Comparison of ENCODE assay signal across 18 cellular contexts in genomic region chr7:137007001-137007725, GRCh38.
DNase-seq lines count a peak whose midpoint lies in the region; ATAC-seq, FAIRE-seq and TF ChIP-seq lines count a peak whose summit lies in the region.
"Had no signal": no experiment of that assay in that cellular context is flagged by ENCODE, and none has a peak within 500 bp of the region (broad histone marks: within the 10 kb centered on the region; RNA-seq: fewer than 3 reads in every experiment).

No MANE protein-coding gene starts in this region.

- H2BK12ac ChIP-seq in neuronal stem cell (ENCODE audit: low read length): no peak overlapping the region

- H3K4me2 ChIP-seq in endothelial cell of umbilical vein (ENCODE audit: insufficient read depth, low read length) (no peak overlapping the region), neuronal stem cell (ENCODE audit: insufficient read depth, low read length, poor library complexity, severe bottlenecking) (no peak overlapping the region)

- dilution Hi-C loops in endothelial cell of umbilical vein (cut with MboI; ENCODE audit: extremely low pct_ligation_motif_present, low sequenced_read_pairs): no loop called here

- TF ChIP-seq CTCF in BJ (IDR thresholded peaks at IDR 0.05; ENCODE audit: insufficient read depth, low read depth, low read length) (no peak), endothelial cell of umbilical vein (IDR thresholded peaks at IDR 0.05; ENCODE audit: extremely low read depth in 1 of 2, insufficient read depth in 1 of 2, low read depth in 1 of 2, low read length in 2 of 2) (no peak)

- H3K27ac Mint-ChIP-seq in stimulated activated naive B cell treated with anti-CD40 and anti-IgM and Interleukin-4, amounts not matched to agents 10 μg/mL and 1 μg/mL and 100 μg/mL, for 72 hours: no peak overlapping the region
- H3K27ac Mint-ChIP-seq: activated CD4-positive, alpha-beta T cell treated with anti-CD3 and anti-CD28 coated beads, Interleukin-2, amount 10 ng/mL, durations not matched to agents 7 days and 5 days; activated naive CD4-positive, alpha-beta T cell treated with anti-CD3 and anti-CD28 coated beads, Interleukin-2, amount 10 ng/mL, durations not matched to agents 7 days and 5 days; CD14-positive monocyte had no signal

- H3K27me3 ChIP-seq in BJ (ENCODE audit: control insufficient read depth, insufficient read depth, low read length): no peaks in the 10 kb centered on the region
- H3K27me3 ChIP-seq in endothelial cell of umbilical vein (ENCODE audit: control insufficient read depth in 2 of 2, insufficient read depth in 2 of 2, low read length in 2 of 2): no peaks in the 10 kb centered on the region
- no peaks in the 10 kb centered on the region for H3K27me3 ChIP-seq in neuronal stem cell (ENCODE audit: control insufficient read depth in 3 of 3, insufficient read depth in 3 of 3, low read depth in 1 of 3, low read length in 3 of 3)
- H3K27me3 ChIP-seq: pancreas, testis had no signal

- no peak for FAIRE-seq in endothelial cell of umbilical vein (lab: Jason Lieb, UNC)
- FAIRE-seq: pancreas, RCC 7860, TTC549 had no signal

- intact Hi-C loops in endothelial cell of umbilical vein (cut with micrococcal nuclease): no loop called here

- no peak overlapping the region for H2BK120ac ChIP-seq in neuronal stem cell (ENCODE audit: low read depth, low read length)

- no peaks in the 10 kb centered on the region for H3K79me2 ChIP-seq in endothelial cell of umbilical vein (ENCODE audit: control insufficient read depth, insufficient read depth, low read length)

- H3K9me3 Mint-ChIP-seq in stimulated activated naive B cell treated with anti-CD40 and anti-IgM and Interleukin-4, amounts not matched to agents 10 μg/mL and 1 μg/mL and 100 μg/mL, for 72 hours: peaks cover 0 to 2% of the 10 kb centered on the region in 2 donors

- H3K4ac ChIP-seq in neuronal stem cell (ENCODE audit: low read length): no peak overlapping the region

- no peak overlapping the region for H3K27ac ChIP-seq in endothelial cell of umbilical vein (ENCODE audit: insufficient read depth, low read depth, low read length)
- H3K27ac ChIP-seq in neuronal stem cell (replicated peaks; ENCODE audit: low read length): no peak overlapping the region
- H3K27ac ChIP-seq: pancreas, testis had no signal

- H4K91ac ChIP-seq in neuronal stem cell (ENCODE audit: low read depth, low read length, poor library complexity): no peak overlapping the region

- no peak overlapping the region for H2BK5ac ChIP-seq in neuronal stem cell (ENCODE audit: low read length)

- H3K4me3 ChIP-seq in BJ (ENCODE audit: low read depth, low read length): no peak overlapping the region
- no peak overlapping the region for H3K4me3 ChIP-seq in endothelial cell of umbilical vein (replicated peaks in 1 of 3; ENCODE audit: insufficient read depth in 1 of 3, low read depth in 1 of 3, low read length in 3 of 3)
- H3K4me3 ChIP-seq in neuronal stem cell (ENCODE audit: low read length in 2 of 2): no peak overlapping the region
- H3K4me3 ChIP-seq: pancreas, testis had no signal

- H3K79me1 ChIP-seq in neuronal stem cell (ENCODE audit: low read depth, low read length): no peaks in the 10 kb centered on the region

- ATAC-seq in GM18505 (IDR thresholded peaks at IDR 0.05; ENCODE audit: unreplicated experiment): no peak
- ATAC-seq in stimulated activated naive B cell treated with anti-CD40 and anti-IgM and Interleukin-4, amounts not matched to agents 10 μg/mL and 1 μg/mL and 100 μg/mL, for 72 hours (replicated peaks): no peak
- ATAC-seq: left lobe of liver had no signal

- no peaks in the 10 kb centered on the region for H3K4me1 Mint-ChIP-seq in stimulated activated naive B cell treated with anti-CD40 and anti-IgM and Interleukin-4, amounts not matched to agents 10 μg/mL and 1 μg/mL and 100 μg/mL, for 72 hours
- H3K4me1 Mint-ChIP-seq: activated CD4-positive, alpha-beta T cell treated with anti-CD3 and anti-CD28 coated beads, Interleukin-2, amount 10 ng/mL, durations not matched to agents 7 days and 5 days; activated naive CD4-positive, alpha-beta T cell treated with anti-CD3 and anti-CD28 coated beads, Interleukin-2, amount 10 ng/mL, durations not matched to agents 7 days and 5 days; CD14-positive monocyte had no signal

- H3K9ac ChIP-seq in endothelial cell of umbilical vein (replicated peaks; ENCODE audit: extremely low read depth, insufficient read depth, low read length) (no peak overlapping the region), neuronal stem cell (ENCODE audit: low read depth, low read length, poor library complexity) (no peak overlapping the region)

- no peaks in the 10 kb centered on the region for H3K27me3 Mint-ChIP-seq in stimulated activated naive B cell treated with anti-CD40 and anti-IgM and Interleukin-4, amounts not matched to agents 10 μg/mL and 1 μg/mL and 100 μg/mL, for 72 hours
- H3K27me3 Mint-ChIP-seq: activated CD4-positive, alpha-beta T cell treated with anti-CD3 and anti-CD28 coated beads, Interleukin-2, amount 10 ng/mL, durations not matched to agents 7 days and 5 days; activated naive CD4-positive, alpha-beta T cell treated with anti-CD3 and anti-CD28 coated beads, Interleukin-2, amount 10 ng/mL, durations not matched to agents 7 days and 5 days had no signal

- DNase-seq in BJ (ENCODE audit: low read depth) (peak; percentile 50), LHCN-M2 (ENCODE audit: low read depth) (peak; percentile 80), endothelial cell of umbilical vein (ENCODE audit: low read depth, low spot score) (peak; percentile 4), neuronal stem cell (ENCODE audit: low spot score) (no peak), ACHN (no peak), A172 (ENCODE audit: low spot score) (no peak)
- no peak for DNase-seq in stimulated activated naive B cell treated with anti-CD40 and anti-IgM and Interleukin-4, amounts not matched to agents 10 μg/mL and 1 μg/mL and 100 μg/mL, for 72 hours
- DNase-seq: activated CD4-positive, alpha-beta T cell treated with anti-CD3 and anti-CD28 coated beads, Interleukin-2, amount 10 ng/mL, durations not matched to agents 7 days and 5 days; activated naive CD4-positive, alpha-beta T cell treated with anti-CD3 and anti-CD28 coated beads, Interleukin-2, amount 10 ng/mL, durations not matched to agents 7 days and 5 days; activated T-cell treated with anti-CD3 and anti-CD28 coated beads for 4 hours; DMS153; pancreas; testis had no signal

- in situ Hi-C loops in ACHN (cut with HindIII; ENCODE audit: low pct_ligation_motif_present, low pct_unique_long_range_greater_than_20kb, low sequenced_read_pairs): no loop called here

- no peak overlapping the region for H3K18ac ChIP-seq in neuronal stem cell (ENCODE audit: low read length)

- H2AK5ac ChIP-seq in neuronal stem cell (ENCODE audit: low read depth, low read length): no peak overlapping the region

- CTCF ChIA-PET in BJ (lab: Yijun Ruan, JAX): interaction anchor here (0.8 to 1.4 kb wide), 3 partner anchors 78 to 585 kb away, joined by 3 to 4 read pairs (median 3); no protein-coding TSS in a partner anchor
- CTCF ChIA-PET in endothelial cell of umbilical vein (lab: Charles Lee): no interaction called here

- H3K9me3 ChIP-seq in endothelial cell of umbilical vein (replicated peaks; ENCODE audit: control insufficient read depth, insufficient read depth, low read length): no peaks in the 10 kb centered on the region
- no peaks in the 10 kb centered on the region for H3K9me3 ChIP-seq in neuronal stem cell (replicated peaks in 1 of 2; ENCODE audit: control insufficient read depth in 2 of 2, insufficient read depth in 1 of 2, low read depth in 1 of 2, low read length in 2 of 2)
- H3K9me3 ChIP-seq: pancreas, testis had no signal

- H3K4me3 Mint-ChIP-seq in stimulated activated naive B cell treated with anti-CD40 and anti-IgM and Interleukin-4, amounts not matched to agents 10 μg/mL and 1 μg/mL and 100 μg/mL, for 72 hours: no peak overlapping the region
- H3K4me3 Mint-ChIP-seq: activated CD4-positive, alpha-beta T cell treated with anti-CD3 and anti-CD28 coated beads, Interleukin-2, amount 10 ng/mL, durations not matched to agents 7 days and 5 days; activated naive CD4-positive, alpha-beta T cell treated with anti-CD3 and anti-CD28 coated beads, Interleukin-2, amount 10 ng/mL, durations not matched to agents 7 days and 5 days; CD14-positive monocyte had no signal

- H2AFZ ChIP-seq in endothelial cell of umbilical vein (ENCODE audit: low read depth, low read length): no peak overlapping the region
- peak overlapping the region; percentile 27 for H2AFZ ChIP-seq in neuronal stem cell (ENCODE audit: low read length)

- TF ChIP-seq POLR2A in endothelial cell of umbilical vein (IDR thresholded peaks at IDR 0.05; ENCODE audit: low read depth, low read length) (no peak), GM18505 (IDR thresholded peaks at IDR 0.05; ENCODE audit: borderline replicate concordance, extremely low read depth, insufficient read depth, insufficient read length) (no peak)

- no CpG with 5 or more reads among the region's 4 CpGs for WGBS in neuronal stem cell (ENCODE audit: extremely low coverage in 2 of 2, insufficient read length in 2 of 2, insufficient replicate concordance in 1 of 2), 2 donors

- H3K23ac ChIP-seq in neuronal stem cell (ENCODE audit: low read depth, low read length, poor library complexity): no peak overlapping the region

- no peak overlapping the region for H3K14ac ChIP-seq in neuronal stem cell (ENCODE audit: low read length)

- H3K4me1 ChIP-seq in endothelial cell of umbilical vein (ENCODE audit: control insufficient read depth, extremely low read depth, insufficient read depth, low read length): no peaks in the 10 kb centered on the region
- no peaks in the 10 kb centered on the region for H3K4me1 ChIP-seq in neuronal stem cell (ENCODE audit: control insufficient read depth in 2 of 2, insufficient read depth in 1 of 2, low read depth in 1 of 2, low read length in 2 of 2)
- H3K4me1 ChIP-seq: pancreas, testis had no signal

- H3K36me3 Mint-ChIP-seq in stimulated activated naive B cell treated with anti-CD40 and anti-IgM and Interleukin-4, amounts not matched to agents 10 μg/mL and 1 μg/mL and 100 μg/mL, for 72 hours: no peaks in the 10 kb centered on the region
- H3K36me3 Mint-ChIP-seq: activated naive CD4-positive, alpha-beta T cell treated with anti-CD3 and anti-CD28 coated beads, Interleukin-2, amount 10 ng/mL, durations not matched to agents 7 days and 5 days; CD14-positive monocyte had no signal

- H2BK15ac ChIP-seq in neuronal stem cell (ENCODE audit: low read length): no peak overlapping the region

- no peaks in the 10 kb centered on the region for H3K9me1 ChIP-seq in endothelial cell of umbilical vein (replicated peaks; ENCODE audit: control insufficient read depth, extremely low read depth, insufficient read depth, low read length)

- POLR2A ChIA-PET in BJ (lab: Charles Lee) (interaction anchor here (0.7 to 1.0 kb wide), 2 partner anchors 9 to 75 kb away, joined by 3 to 4 read pairs; no protein-coding TSS in a partner anchor), endothelial cell of umbilical vein (lab: Charles Lee) (no interaction called here)

- no peaks in the 10 kb centered on the region for H3K36me3 ChIP-seq in BJ (ENCODE audit: control insufficient read depth, insufficient read depth, low read length)
- H3K36me3 ChIP-seq in endothelial cell of umbilical vein (ENCODE audit: control insufficient read depth in 2 of 2, extremely low read depth in 1 of 2, insufficient read depth in 2 of 2, low read length in 2 of 2): no peaks in the 10 kb centered on the region
- no peaks in the 10 kb centered on the region for H3K36me3 ChIP-seq in neuronal stem cell (replicated peaks in 1 of 2; ENCODE audit: control insufficient read depth in 2 of 2, insufficient read depth in 2 of 2, low read length in 2 of 2)
- H3K36me3 ChIP-seq: pancreas had no signal

- BruUV-seq in endothelial cell of umbilical vein (replicated peaks; lab: Mats Ljungman, UMichigan): no TSS peak

- no peak overlapping the region for H4K8ac ChIP-seq in neuronal stem cell (ENCODE audit: low read depth, low read length)

- no peaks in the 10 kb centered on the region for H4K20me1 ChIP-seq in endothelial cell of umbilical vein (replicated peaks; ENCODE audit: control insufficient read depth, extremely low read depth, insufficient read depth, low read length)

Comparison
In these comparisons a context has a peak if more than half of its experiments do, and no peak if none do; other contexts are left out.
1. DNase-seq: peak in BJ (single experiment), LHCN-M2 (single experiment) and endothelial cell of umbilical vein (single experiment); none in neuronal stem cell (single experiment), stimulated activated naive B cell treated with anti-CD40 and anti-IgM and Interleukin-4, amounts not matched to agents 10 μg/mL and 1 μg/mL and 100 μg/mL, for 72 hours (single experiment), ACHN (single experiment) and A172 (single experiment).